Comparison of ENCODE assay signal across 8 cellular contexts in genomic region chr1:17439250-17440073, GRCh38. TPM values are rescaled to one million over a fixed set of nuclear protein-coding genes. Genes with fewer than 3 reads are reported as not detected.
DNase-seq lines count a peak whose midpoint lies in the region; ATAC-seq and TF ChIP-seq lines count a peak whose summit lies in the region.

RCC2 (minus strand) TSS chr1:17439677; CDS start chr1:17438514, 1,163 bp downstream.

- H3K27ac ChIP-seq in adipose tissue (ENCODE audit: low read depth, low read length) (peak within 1 kb of the TSS; percentile 24), heart right ventricle (peak within 1 kb of the TSS; percentile 77 to 94 (median 82)), upper lobe of right lung (peak within 1 kb of the TSS; percentile 82)

- intact Hi-C loops in heart right ventricle (cut with DNase I): loop anchor here in 3 of 10 donors (1.0 to 10.0 kb wide), 4 partner anchors 19 to 195 kb away; no protein-coding TSS in a partner anchor
- intact Hi-C loops in posterior vena cava (cut with DNase I): no loop called here
- intact Hi-C loops in upper lobe of right lung (cut with DNase I): no loop called here

- H3K4me1 ChIP-seq in heart right ventricle: peaks cover 0 to 28% (median 21%) of the 10 kb centered on the region in 9 donors
- peaks cover 30% of the 10 kb centered on the region for H3K4me1 ChIP-seq in upper lobe of right lung

- no peaks in the 10 kb centered on the region for H3K9me3 ChIP-seq in heart right ventricle
- no peaks in the 10 kb centered on the region for H3K9me3 ChIP-seq in upper lobe of right lung

- ATAC-seq in heart right ventricle (peak; percentile 50 to 86 (median 70)), upper lobe of right lung (peak; percentile 86)

- WGBS in adipose tissue, 3 donors: 0 to 1% (median 0%) methylated on average over 74 to 75 of the region's 75 CpGs
- 1% methylated on average over 35 to 75 of the region's 75 CpGs for WGBS in heart right ventricle, 2 donors

- peak within 1 kb of the TSS; percentile 51 to 92 (median 79) for H3K4me3 ChIP-seq in heart right ventricle
- H3K4me3 ChIP-seq in upper lobe of right lung: peak within 1 kb of the TSS; percentile 66

- peaks cover 0 to 11% (median 0%) of the 10 kb centered on the region in 9 donors for H3K36me3 ChIP-seq in heart right ventricle
- no peaks in the 10 kb centered on the region for H3K36me3 ChIP-seq in upper lobe of right lung

- TF ChIP-seq CTCF in heart right ventricle (IDR thresholded peaks at IDR 0.05): peak in 1 of 9 donors; percentile 16
- no peak for TF ChIP-seq CTCF in upper lobe of right lung (IDR thresholded peaks at IDR 0.05)

- no peaks in the 10 kb centered on the region for H3K27me3 ChIP-seq in heart right ventricle
- no peaks in the 10 kb centered on the region for H3K27me3 ChIP-seq in upper lobe of right lung

- peak; percentile 66 for DNase-seq in DMS153 treated with DMSO at 0.1 percent for 48 hours (lab: John Stamatoyannopoulos, UW; ENCODE audit: unreplicated experiment)
- peak; percentile 76 for DNase-seq in H4 (ENCODE audit: low spot score)
- peak; percentile 55 for DNase-seq in MV-4-11 (lab: John Stamatoyannopoulos, UW)
- DNase-seq in T follicular helper cell (ENCODE audit: low read depth): peak; percentile 60
- peak; percentile 67 to 80 for DNase-seq in heart right ventricle
- peak; percentile 90 for DNase-seq in posterior vena cava (ENCODE audit: low spot score)
- peak; percentile 88 for DNase-seq in upper lobe of right lung

RNA-seq across cellular contexts. Expression of gene RCC2, which starts in this region (rescaled TPM):
- total RNA-seq in H4 (2014; rRNA removed; shearing (Covaris generic)): 55.6 and 60.0 TPM in 2 replicates
- 10 to 100 TPM; 11.2 to 25.9 (median 19.6) TPM for polyA plus RNA-seq in adipose tissue
- total RNA-seq in heart right ventricle: 10 to 100 TPM in 7 of 10 donors, 1 to 10 TPM in 3; 9.0 to 25.3 (median 11.4) TPM
- polyA plus RNA-seq in heart right ventricle: 10 to 100 TPM in 1 of 2 donors, 1 to 10 TPM in 1; 9.4 to 12.5 TPM
- 10 to 100 TPM; 17.3 to 22.2 TPM for total RNA-seq in posterior vena cava
- total RNA-seq in upper lobe of right lung: 48.6 TPM

Comparison
In these comparisons a context has a peak if more than half of its experiments do, and no peak if none do; other contexts are left out.
1. Peak in every context shown above with its lines: DNase-seq, ATAC-seq, H3K4me3 ChIP-seq and H3K27ac ChIP-seq.
2. H3K27ac ChIP-seq: peak in every context shown above with its lines; median percentile 82 in heart right ventricle; 82 in upper lobe of right lung; 24 in adipose tissue.